In the genomic region with DNA sequence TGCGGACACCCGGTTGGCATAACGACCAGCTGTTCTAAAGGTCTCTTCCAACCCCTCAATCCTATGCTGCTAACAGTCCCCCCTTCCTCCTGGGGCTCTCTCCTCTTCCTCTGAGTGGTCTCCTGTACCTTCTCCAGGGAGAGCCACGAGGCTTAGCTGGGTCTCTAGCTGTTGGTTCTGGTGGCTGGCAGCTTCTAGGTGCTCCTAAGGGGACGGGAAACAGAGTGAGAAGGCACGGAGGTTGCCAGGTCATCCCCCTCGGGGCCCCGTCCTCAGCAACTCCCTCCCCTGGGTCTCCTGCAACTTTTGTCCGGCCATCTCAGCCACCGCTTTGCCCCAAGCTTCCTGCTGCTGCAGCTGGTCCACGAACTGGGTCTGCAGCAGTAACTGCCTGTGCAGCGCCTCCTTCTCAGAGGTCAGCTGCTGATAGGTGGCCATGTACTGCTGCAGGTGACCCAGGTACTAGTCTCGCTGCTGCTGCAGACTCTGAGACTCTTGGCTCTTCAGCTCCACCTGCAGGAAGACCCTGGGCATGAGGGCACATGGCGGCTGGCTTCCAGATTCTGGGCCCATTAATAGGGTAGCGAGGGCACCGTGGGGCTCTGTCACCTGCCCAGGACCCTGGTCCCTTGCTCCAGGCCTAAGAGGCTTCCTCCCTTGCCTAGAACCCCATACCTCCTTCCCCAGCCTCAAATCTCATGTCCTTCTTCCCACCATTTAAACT, we compare ENCODE assay signal across 15 cellular contexts. TPM values are rescaled to one million over a fixed set of nuclear protein-coding genes. Genes with fewer than 3 reads are reported as not detected.
A peak's percentile ranks its signal among the peaks of the same experiment; 100 is the strongest.
DNase-seq lines count a peak whose midpoint lies in the region; ATAC-seq and TF ChIP-seq lines count a peak whose summit lies in the region.
"Not testable (repeated sequence)": the region's sequence is repeated elsewhere in the genome, so short reads cannot be mapped to it uniquely, and the experiment has no call there.
"Had no signal": no experiment of that assay in that cellular context is flagged by ENCODE, and none has a peak within 500 bp of the region (broad histone marks: within the 10 kb centered on the region; RNA-seq: fewer than 3 reads in every experiment).

No MANE protein-coding gene starts in this region.

- not testable (repeated sequence) for DNase-seq in A673 (ENCODE audit: low spot score); GM12864 (ENCODE audit: low read depth); fibroblast of pulmonary artery (ENCODE audit: low read depth)
- peak; percentile 62 for DNase-seq in activated CD8-positive, alpha-beta T cell treated with anti-CD3 and anti-CD28 coated beads, Interleukin-2, amount 10 ng/mL, durations not matched to agents 7 days and 5 days
- DNase-seq in activated naive CD8-positive, alpha-beta T cell treated with anti-CD3 and anti-CD28 coated beads for 36 hours, result peak; percentile 33
- DNase-seq in memory B cell (ENCODE audit: low spot score in 2 of 2), result peak; percentile 28 to 43
- peak; percentile 52 to 59 for DNase-seq in stimulated activated CD4-positive, alpha-beta T cell treated with anti-CD3 and anti-CD28 coated beads, Interleukin-2, amount 100 ng/mL, for 24 hours

- H3K36me3 Mint-ChIP-seq in activated CD8-positive, alpha-beta T cell treated with anti-CD3 and anti-CD28 coated beads, Interleukin-2, amount 10 ng/mL, durations not matched to agents 7 days and 5 days (ENCODE audit: low read depth); activated naive CD8-positive, alpha-beta T cell treated with anti-CD3 and anti-CD28 coated beads for 36 hours; memory B cell: not testable (repeated sequence)

- not testable (repeated sequence) for H3K79me2 ChIP-seq in OCI-LY3 (ENCODE audit: low read length)

- peak; percentile 37 for TF ChIP-seq CTCF in A673 (conservative IDR thresholded peaks at IDR 0.05; ENCODE audit: low read depth, low read length)
- peak; percentile 24 for TF ChIP-seq CTCF in GM12864 (IDR thresholded peaks at IDR 0.05; ENCODE audit: low read depth, low read length, missing control alignments)
- TF ChIP-seq CTCF in OCI-LY3 (IDR thresholded peaks at IDR 0.05; ENCODE audit: low read depth, low read length), result peak; percentile 22
- peak; percentile 20 for TF ChIP-seq CTCF in fibroblast of pulmonary artery (IDR thresholded peaks at IDR 0.05; ENCODE audit: low read length, missing control alignments)

- not testable (repeated sequence) for H4K20me1 ChIP-seq in OCI-LY3 (ENCODE audit: insufficient read depth, low read length)

- intact Hi-C loops in A673 (cut with micrococcal nuclease; ENCODE audit: unreplicated experiment), result not testable (repeated sequence)

- not testable (repeated sequence) for H3K27ac Mint-ChIP-seq in activated CD8-positive, alpha-beta T cell treated with anti-CD3 and anti-CD28 coated beads, Interleukin-2, amount 10 ng/mL, durations not matched to agents 7 days and 5 days; activated naive CD8-positive, alpha-beta T cell treated with anti-CD3 and anti-CD28 coated beads for 36 hours; memory B cell

- POLR2A ChIA-PET in A673 (lab: Charles Lee; ENCODE audit: low non-redundant PET); activated CD8-positive, alpha-beta T cell treated with anti-CD3 and anti-CD28 coated beads, Interleukin-2, amount 10 ng/mL, durations not matched to agents 7 days and 5 days (lab: Charles Lee): not testable (repeated sequence)

- not testable (repeated sequence) for H3K27me3 Mint-ChIP-seq in activated CD8-positive, alpha-beta T cell treated with anti-CD3 and anti-CD28 coated beads, Interleukin-2, amount 10 ng/mL, durations not matched to agents 7 days and 5 days (ENCODE audit: low read depth); activated naive CD8-positive, alpha-beta T cell treated with anti-CD3 and anti-CD28 coated beads for 36 hours; memory B cell

- H3K9me3 ChIP-seq in A673 (ENCODE audit: low read depth, low read length, poor library complexity, severe bottlenecking); OCI-LY3 (ENCODE audit: insufficient read depth, low read length): not testable (repeated sequence)

- H2AFZ ChIP-seq in OCI-LY3 (ENCODE audit: low read depth, low read length), result not testable (repeated sequence)

- H3K9me3 Mint-ChIP-seq in activated CD8-positive, alpha-beta T cell treated with anti-CD3 and anti-CD28 coated beads, Interleukin-2, amount 10 ng/mL, durations not matched to agents 7 days and 5 days (ENCODE audit: insufficient read depth); activated naive CD8-positive, alpha-beta T cell treated with anti-CD3 and anti-CD28 coated beads for 36 hours; memory B cell: not testable (repeated sequence)

- H3K36me3 ChIP-seq in A673 (ENCODE audit: insufficient read depth, low read length, poor library complexity, severe bottlenecking); OCI-LY3 (replicated peaks; ENCODE audit: low read depth, low read length): not testable (repeated sequence)

- BruUV-seq in A673 (replicated peaks; lab: Mats Ljungman, UMichigan), result not testable (repeated sequence)

- not testable (repeated sequence) for H3K4me1 Mint-ChIP-seq in activated CD8-positive, alpha-beta T cell treated with anti-CD3 and anti-CD28 coated beads, Interleukin-2, amount 10 ng/mL, durations not matched to agents 7 days and 5 days (ENCODE audit: low read depth); activated naive CD8-positive, alpha-beta T cell treated with anti-CD3 and anti-CD28 coated beads for 36 hours; memory B cell

- H3K4me3 ChIP-seq in A673 (ENCODE audit: low read depth, low read length, poor library complexity, severe bottlenecking); GM12864 (ENCODE audit: low read depth, low read length); OCI-LY3 (ENCODE audit: low read length); fibroblast of pulmonary artery (replicated peaks; ENCODE audit: low read depth, low read length): not testable (repeated sequence)

- H3K4me1 ChIP-seq in A673 (ENCODE audit: insufficient read depth, low read length, poor library complexity, severe bottlenecking); OCI-LY3 (ENCODE audit: low read length): not testable (repeated sequence)

- CTCF ChIA-PET in A673 (lab: Charles Lee); activated CD8-positive, alpha-beta T cell treated with anti-CD3 and anti-CD28 coated beads, Interleukin-2, amount 10 ng/mL, durations not matched to agents 7 days and 5 days (lab: Charles Lee): not testable (repeated sequence)

- ATAC-seq in activated CD8-positive, alpha-beta T cell treated with anti-CD3 and anti-CD28 coated beads, Interleukin-2, amount 10 ng/mL, durations not matched to agents 7 days and 5 days; memory B cell (ENCODE audit: low read depth): not testable (repeated sequence)

- not testable (repeated sequence) for H3K9ac ChIP-seq in OCI-LY3 (ENCODE audit: low read length)

- not testable (repeated sequence) for H3K27ac ChIP-seq in A673 (ENCODE audit: low read depth, low read length, poor library complexity, severe bottlenecking); OCI-LY3 (ENCODE audit: low read length)

- not testable (repeated sequence) for H3K4me2 ChIP-seq in OCI-LY3 (ENCODE audit: low read length)

- not testable (repeated sequence) for H3K27me3 ChIP-seq in A673 (replicated peaks; ENCODE audit: insufficient read depth, low read depth, low read length, poor library complexity); OCI-LY3 (ENCODE audit: low read depth, low read length)

- not testable (repeated sequence) for H3K4me3 Mint-ChIP-seq in activated CD8-positive, alpha-beta T cell treated with anti-CD3 and anti-CD28 coated beads, Interleukin-2, amount 10 ng/mL, durations not matched to agents 7 days and 5 days; activated naive CD8-positive, alpha-beta T cell treated with anti-CD3 and anti-CD28 coated beads for 36 hours; memory B cell

RNA-seq across cellular contexts. Expression of gene GOLGA6A, which starts 9.6 kb away (rescaled TPM):
- not detected in 2 replicates for total RNA-seq in A673 (2021)
- not detected for total RNA-seq in activated CD8-positive, alpha-beta T cell treated with anti-CD3 and anti-CD28 coated beads, Interleukin-2, amount 10 ng/mL, durations not matched to agents 7 days and 5 days
- not detected for total RNA-seq in activated naive CD8-positive, alpha-beta T cell treated with anti-CD3 and anti-CD28 coated beads for 36 hours
- total RNA-seq: A172, activated B cell treated with CpG ODN at 0.5 μM for 24 hours, ascending aorta, GM23248, NCI-H460, urinary bladder had no signal

RNA-seq across cellular contexts. Expression of gene ISLR2, which starts 57.6 kb away (rescaled TPM):
- 0.48 and 0.64 TPM in 2 replicates for total RNA-seq in A673 (2021)
- total RNA-seq in activated CD8-positive, alpha-beta T cell treated with anti-CD3 and anti-CD28 coated beads, Interleukin-2, amount 10 ng/mL, durations not matched to agents 7 days and 5 days, result not detected
- not detected for total RNA-seq in activated naive CD8-positive, alpha-beta T cell treated with anti-CD3 and anti-CD28 coated beads for 36 hours
- total RNA-seq: A172; activated B cell treated with CpG ODN at 0.5 μM for 24 hours; GM23248; NCI-H460; T-helper 1 cell treated with Interleukin-12 subunit alpha and Interleukin-12 subunit beta and Interleukin-4 antibody, amounts not matched to agents 30 ng/mL and 1 ng/mL, for 36 hours had no signal
